In the genomic region with DNA sequence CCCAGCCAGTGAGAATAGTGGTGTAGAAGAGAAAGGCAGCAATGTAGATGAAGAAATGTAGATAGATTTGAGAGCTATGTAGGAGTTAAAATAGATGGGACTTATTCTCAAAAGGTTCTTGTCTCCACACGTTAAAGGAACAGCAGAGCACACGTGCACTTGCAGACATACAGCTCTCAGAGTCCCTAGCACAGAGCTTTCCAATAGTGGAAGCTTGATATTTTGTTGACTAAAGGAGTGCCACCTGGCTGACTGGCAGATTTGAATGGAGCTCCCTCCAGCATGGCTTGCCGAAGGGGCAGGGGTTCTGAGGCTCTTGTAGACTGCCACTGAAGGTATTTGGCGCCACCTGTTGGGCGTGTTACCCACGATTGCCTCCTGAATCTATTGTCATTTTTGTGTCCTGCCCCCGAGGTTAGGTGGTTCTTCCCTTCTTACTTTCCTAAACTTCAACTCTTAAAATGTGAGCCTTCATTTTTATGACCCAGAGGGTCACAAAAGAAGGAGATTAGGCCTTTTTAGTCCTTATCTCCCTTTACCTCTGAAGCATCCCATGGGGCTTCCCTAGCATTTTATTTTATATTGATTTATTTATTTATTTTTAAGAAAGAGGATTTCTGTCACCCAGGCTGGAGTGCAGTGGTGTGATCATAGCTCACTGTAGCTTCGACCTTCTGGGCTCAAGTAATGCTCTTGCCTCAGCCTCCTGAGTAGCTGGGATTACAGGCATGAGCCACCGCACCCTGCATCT, we compare ENCODE assay signal across 7 cellular contexts. TPM values are rescaled to one million over a fixed set of nuclear protein-coding genes. Genes with fewer than 3 reads are reported as not detected.
A peak's percentile ranks its signal among the peaks of the same experiment; 100 is the strongest.
DNase-seq lines count a peak whose midpoint lies in the region; ATAC-seq and TF ChIP-seq lines count a peak whose summit lies in the region.

No MANE protein-coding gene starts in this region.

- BruUV-seq in OCI-LY7 (replicated peaks; lab: Mats Ljungman, UMichigan): no TSS peak

- no peaks in the 10 kb centered on the region for H3K27me3 Mint-ChIP-seq in naive thymus-derived CD8-positive, alpha-beta T cell
- no peaks in the 10 kb centered on the region for H3K27me3 Mint-ChIP-seq in stimulated activated naive B cell treated with anti-CD40 and anti-IgM and Interleukin-4, amounts not matched to agents 10 μg/mL and 1 μg/mL and 100 μg/mL, for 72 hours

- H3K9me2 ChIP-seq in Karpas-422 (replicated peaks; ENCODE audit: insufficient read depth, low read length): no peaks in the 10 kb centered on the region
- H3K9me2 ChIP-seq in OCI-LY7 (ENCODE audit: insufficient read depth, low read length): no peaks in the 10 kb centered on the region

- peak; percentile 88 to 99 for ATAC-seq in naive thymus-derived CD8-positive, alpha-beta T cell
- peak; percentile 84 to 86 for ATAC-seq in stimulated activated naive B cell treated with anti-CD40 and anti-IgM and Interleukin-4, amounts not matched to agents 10 μg/mL and 1 μg/mL and 100 μg/mL, for 72 hours (replicated peaks)

- no peaks in the 10 kb centered on the region for H3K79me2 ChIP-seq in Karpas-422 (ENCODE audit: low read length)
- H3K79me2 ChIP-seq in OCI-LY7 (ENCODE audit: insufficient read depth, low read depth, low read length): peaks cover 4% of the 10 kb centered on the region; the same call in 1 of the 2 replicates

- H3K4me1 Mint-ChIP-seq in naive thymus-derived CD8-positive, alpha-beta T cell: peaks cover 9 to 30% (median 25%) of the 10 kb centered on the region in 4 donors
- peaks cover 21 to 54% of the 10 kb centered on the region in 2 donors for H3K4me1 Mint-ChIP-seq in stimulated activated naive B cell treated with anti-CD40 and anti-IgM and Interleukin-4, amounts not matched to agents 10 μg/mL and 1 μg/mL and 100 μg/mL, for 72 hours

- H3K27ac Mint-ChIP-seq in naive thymus-derived CD8-positive, alpha-beta T cell: peak overlapping the region in 9 of 10 donors; percentile 14 to 84 (median 67)
- peak overlapping the region; percentile 1 for H3K27ac Mint-ChIP-seq in stimulated activated naive B cell treated with anti-CD40 and anti-IgM and Interleukin-4, amounts not matched to agents 10 μg/mL and 1 μg/mL and 100 μg/mL, for 72 hours

- TF ChIP-seq CTCF in OCI-LY7 (conservative IDR thresholded peaks at IDR 0.05; ENCODE audit: low read length) (peak; percentile 97), epithelial cell of proximal tubule (conservative IDR thresholded peaks at IDR 0.05; ENCODE audit: low read depth, low read length) (peak; percentile 96)

- POLR2A ChIA-PET in OCI-LY7 (lab: Charles Lee): interaction anchor here (0.6 to 3.9 kb wide), 13 partner anchors 11 to 109 kb away, joined by 3 to 47 read pairs (median 4); partner anchors contain the start of genes HLA-DMA and HLA-DMB
- POLR2A ChIA-PET in naive thymus-derived CD8-positive, alpha-beta T cell (lab: Charles Lee): interaction anchor here (0.6 to 21.1 kb wide), 9 partner anchors 13 to 146 kb away, joined by 3 to 510 read pairs (median 10); partner anchors contain the start of genes BRD2, HLA-DMA, HLA-DMB and TAP2

- CTCF ChIA-PET in OCI-LY7 (lab: Charles Lee; ENCODE audit: unreplicated experiment): interaction anchor here (0.6 to 2.1 kb wide), 15 partner anchors 11 to 146 kb away, joined by 3 to 14 read pairs (median 5); partner anchors contain the start of genes BRD2, HLA-DMA, HLA-DMB and TAP2

- H3K36me3 Mint-ChIP-seq in naive thymus-derived CD8-positive, alpha-beta T cell: peaks cover 3 to 25% (median 10%) of the 10 kb centered on the region in 3 donors
- peaks cover 20 to 25% of the 10 kb centered on the region in 2 donors for H3K36me3 Mint-ChIP-seq in stimulated activated naive B cell treated with anti-CD40 and anti-IgM and Interleukin-4, amounts not matched to agents 10 μg/mL and 1 μg/mL and 100 μg/mL, for 72 hours

- no peaks in the 10 kb centered on the region for H3K9me3 Mint-ChIP-seq in naive thymus-derived CD8-positive, alpha-beta T cell
- no peaks in the 10 kb centered on the region for H3K9me3 Mint-ChIP-seq in stimulated activated naive B cell treated with anti-CD40 and anti-IgM and Interleukin-4, amounts not matched to agents 10 μg/mL and 1 μg/mL and 100 μg/mL, for 72 hours

- H3K4me1 ChIP-seq in Karpas-422 (ENCODE audit: low read length) (peaks cover 27% of the 10 kb centered on the region), OCI-LY7 (ENCODE audit: insufficient read depth, low read length, poor library complexity, severe bottlenecking) (peaks cover 40% of the 10 kb centered on the region)

- H4K20me1 ChIP-seq in Karpas-422 (ENCODE audit: insufficient read depth, low read depth, low read length) (peaks cover 25% of the 10 kb centered on the region), OCI-LY7 (ENCODE audit: insufficient read depth, low read length) (no peaks in the 10 kb centered on the region)

- H3K9ac ChIP-seq in Karpas-422 (ENCODE audit: low read length): no peak overlapping the region

- H2AFZ ChIP-seq in Karpas-422 (ENCODE audit: low read length) (no peak overlapping the region), OCI-LY7 (ENCODE audit: low read length) (no peak overlapping the region)

- H3K27ac ChIP-seq in Karpas-422 (ENCODE audit: low read length): peak overlapping the region; percentile 56
- peak overlapping the region; percentile 55 for H3K27ac ChIP-seq in OCI-LY7 (ENCODE audit: low read depth, low read length, poor library complexity, severe bottlenecking)

- H3K9me3 ChIP-seq in Karpas-422 (ENCODE audit: low read length) (no peaks in the 10 kb centered on the region), OCI-LY7 (ENCODE audit: low read length) (no peaks in the 10 kb centered on the region)

- H3K4me3 ChIP-seq in Karpas-422 (ENCODE audit: low read length) (no peak overlapping the region), OCI-LY7 (ENCODE audit: low read depth, low read length, poor library complexity, severe bottlenecking) (no peak overlapping the region), epithelial cell of proximal tubule (ENCODE audit: low read depth, low read length) (no peak overlapping the region)

- intact Hi-C loops in OCI-LY7 (cut with micrococcal nuclease; ENCODE audit: unreplicated experiment): loop anchor here (1.0 kb wide), 2 partner anchors 37 to 100 kb away; no protein-coding TSS in a partner anchor

- H3K4me3 Mint-ChIP-seq in naive thymus-derived CD8-positive, alpha-beta T cell: no peak overlapping the region
- no peak overlapping the region for H3K4me3 Mint-ChIP-seq in stimulated activated naive B cell treated with anti-CD40 and anti-IgM and Interleukin-4, amounts not matched to agents 10 μg/mL and 1 μg/mL and 100 μg/mL, for 72 hours

- H3K4me2 ChIP-seq in Karpas-422 (ENCODE audit: low read depth, low read length, poor library complexity, severe bottlenecking) (no peak overlapping the region), OCI-LY7 (ENCODE audit: low read length) (peak overlapping the region; percentile 41; the same call in 1 of the 2 replicates)

- DNase-seq in Karpas-422 (peak; percentile 96), OCI-LY7 (ENCODE audit: low spot score) (peak; percentile 93), epithelial cell of proximal tubule (ENCODE audit: low read depth) (peak; percentile 44)
- DNase-seq in activated CD8-positive, alpha-beta memory T cell treated with anti-CD3 and anti-CD28 coated beads, Interleukin-2, amount 50 U/mL, for 48 hours: peak; percentile 95
- DNase-seq in naive thymus-derived CD8-positive, alpha-beta T cell: peak; percentile 78 to 95 (median 87)
- DNase-seq in stimulated activated naive B cell treated with anti-CD40 and anti-IgM and Interleukin-4, amounts not matched to agents 10 μg/mL and 1 μg/mL and 100 μg/mL, for 72 hours: peak; percentile 71

- peak; percentile 15 for TF ChIP-seq POLR2A in GM15510 (IDR thresholded peaks at IDR 0.05; ENCODE audit: borderline replicate concordance, extremely low read depth, insufficient read length)

- H3K27me3 ChIP-seq in Karpas-422 (ENCODE audit: low read length): no peaks in the 10 kb centered on the region

- H3K36me3 ChIP-seq in Karpas-422 (ENCODE audit: insufficient read depth, low read length): peaks cover 17% of the 10 kb centered on the region
- peaks cover 43% of the 10 kb centered on the region for H3K36me3 ChIP-seq in OCI-LY7 (ENCODE audit: insufficient read depth, low read length)

RNA-seq across cellular contexts. Expression of gene BRD2, which starts 16.4 kb away (rescaled TPM):
- 201 and 221 TPM in 2 replicates for total RNA-seq in Karpas-422 (2014; rRNA removed; shearing (Covaris generic); ENCODE audit: low replicate concordance)
- 236 and 237 TPM in 2 replicates for total RNA-seq in OCI-LY7 (2014; rRNA removed; shearing (Covaris generic))
- total RNA-seq in OCI-LY7 (2022): 326 and 361 TPM in 2 replicates
- 128 and 140 TPM in 2 replicates for total RNA-seq in epithelial cell of proximal tubule
- 100 to 1,000 TPM; 454 to 455 TPM for total RNA-seq in naive thymus-derived CD8-positive, alpha-beta T cell
- 10 to 100 TPM; 24.5 to 72.8 (median 29.8) TPM for polyA plus RNA-seq in naive thymus-derived CD8-positive, alpha-beta T cell

RNA-seq across cellular contexts. Expression of gene HLA-DOA, which starts 24.6 kb away (rescaled TPM):
- 70.0 and 103 TPM in 2 replicates for total RNA-seq in Karpas-422 (2014; rRNA removed; shearing (Covaris generic); ENCODE audit: low replicate concordance)
- total RNA-seq in OCI-LY7 (2014; rRNA removed; shearing (Covaris generic)): 60.3 and 78.3 TPM in 2 replicates
- total RNA-seq in OCI-LY7 (2022) (55.0 and 65.4 TPM in 2 replicates), epithelial cell of proximal tubule (1.6 TPM in 1 of 2 replicates, not detected in the other)
- 10 to 100 TPM; 50.7 to 51.7 TPM for total RNA-seq in naive thymus-derived CD8-positive, alpha-beta T cell
- polyA plus RNA-seq in naive thymus-derived CD8-positive, alpha-beta T cell: 10 to 100 TPM; 26.4 to 61.0 (median 33.2) TPM

RNA-seq across cellular contexts. Expression of gene HLA-DMA, which starts 31.9 kb away (rescaled TPM):
- 325 and 451 TPM in 2 replicates for total RNA-seq in Karpas-422 (2014; rRNA removed; shearing (Covaris generic); ENCODE audit: low replicate concordance)
- 175 and 207 TPM in 2 replicates for total RNA-seq in OCI-LY7 (2014; rRNA removed; shearing (Covaris generic))
- total RNA-seq in OCI-LY7 (2022): 140 TPM in 2 replicates
- 0.65 and 2.0 TPM in 2 replicates for total RNA-seq in epithelial cell of proximal tubule
- 10 to 100 TPM; 38.7 to 39.7 TPM for total RNA-seq in naive thymus-derived CD8-positive, alpha-beta T cell
- polyA plus RNA-seq in naive thymus-derived CD8-positive, alpha-beta T cell: 10 to 100 TPM; 23.7 to 37.4 (median 26.9) TPM

RNA-seq across cellular contexts. Expression of gene HLA-DMB, which starts 44.0 kb away (rescaled TPM):
- 116 and 142 TPM in 2 replicates for total RNA-seq in Karpas-422 (2014; rRNA removed; shearing (Covaris generic); ENCODE audit: low replicate concordance)
- 85.1 and 98.0 TPM in 2 replicates for total RNA-seq in OCI-LY7 (2014; rRNA removed; shearing (Covaris generic))
- total RNA-seq in OCI-LY7 (2022) (77.0 and 78.5 TPM in 2 replicates), epithelial cell of proximal tubule (3.5 and 4.2 TPM in 2 replicates)
- 10 to 100 TPM; 23.0 to 23.5 TPM for total RNA-seq in naive thymus-derived CD8-positive, alpha-beta T cell
- polyA plus RNA-seq in naive thymus-derived CD8-positive, alpha-beta T cell: 10 to 100 TPM; 10.8 to 22.5 (median 16.8) TPM

Comparison
In these comparisons a context has a peak if more than half of its experiments do, and no peak if none do; other contexts are left out.
1. DNase-seq: peak in every context shown above with its lines; median percentile 96 in Karpas-422; 95 in activated CD8-positive, alpha-beta memory T cell treated with anti-CD3 and anti-CD28 coated beads, Interleukin-2, amount 50 U/mL, for 48 hours; 93 in OCI-LY7; 87 in naive thymus-derived CD8-positive, alpha-beta T cell; 71 in stimulated activated naive B cell treated with anti-CD40 and anti-IgM and Interleukin-4, amounts not matched to agents 10 μg/mL and 1 μg/mL and 100 μg/mL, for 72 hours; 44 in epithelial cell of proximal tubule.
2. RNA of gene HLA-DOA, which starts 24.6 kb away (total RNA-seq): 70.0 to 103 TPM in Karpas-422, 55.0 to 78.3 TPM in OCI-LY7 and 50.7 to 51.7 TPM in naive thymus-derived CD8-positive, alpha-beta T cell; 1.6 TPM in epithelial cell of proximal tubule; every median in the first group is over 10 times any median in the second.
3. RNA of gene HLA-DMA, which starts 31.9 kb away (total RNA-seq): 325 to 451 TPM in Karpas-422, 140 to 207 TPM in OCI-LY7 and 38.7 to 39.7 TPM in naive thymus-derived CD8-positive, alpha-beta T cell; 0.65 to 2.0 TPM in epithelial cell of proximal tubule; every median in the first group is over 10 times any median in the second.